Comparison of ENCODE assay signal across 8 cellular contexts in the genomic region with DNA sequence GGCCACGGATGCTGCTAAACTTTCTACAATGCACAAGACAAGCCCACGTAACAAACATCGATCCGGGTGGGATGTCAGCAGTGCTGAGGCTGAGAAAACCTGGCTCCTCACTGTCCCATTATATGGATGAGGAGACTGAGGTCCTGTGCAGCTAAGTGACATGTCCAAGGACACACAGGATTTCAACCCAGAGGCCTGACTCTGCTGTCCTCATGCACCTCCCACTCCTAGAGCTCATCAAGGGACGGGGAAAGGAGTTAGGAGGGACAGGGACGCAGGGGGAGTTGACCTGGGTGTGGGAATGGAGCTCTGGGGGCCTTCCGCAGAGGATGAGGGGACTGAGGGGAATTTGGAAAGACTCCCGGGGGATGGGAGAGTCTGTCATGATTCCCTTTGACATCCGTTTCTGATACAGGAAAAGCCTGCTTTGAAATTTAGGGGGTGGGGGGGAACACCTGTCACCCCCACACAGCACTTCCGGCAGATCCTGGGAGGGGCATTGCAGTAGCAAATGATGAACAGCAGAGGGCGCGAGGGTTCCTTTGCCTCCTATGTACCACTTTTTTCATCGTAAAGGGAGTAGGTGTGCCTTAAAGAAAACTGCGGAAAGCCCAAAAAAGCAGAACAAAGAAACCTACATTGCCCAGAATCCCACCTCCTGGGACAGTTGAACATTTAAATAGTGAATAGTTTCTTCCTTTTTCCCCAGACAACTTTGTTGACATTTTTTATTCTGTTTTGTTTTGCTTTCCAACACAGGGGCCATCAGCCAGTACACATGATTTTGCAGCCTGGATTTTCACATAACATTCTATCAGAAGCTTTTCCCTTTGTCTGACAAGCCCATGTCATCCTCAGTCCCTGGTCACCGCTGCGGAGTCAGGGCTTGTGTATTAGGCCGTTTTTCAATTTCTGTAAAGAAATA. TPM values are rescaled to one million over a fixed set of nuclear protein-coding genes. Genes with fewer than 3 reads are reported as not detected.
DNase-seq lines count a peak whose midpoint lies in the region; ATAC-seq and TF ChIP-seq lines count a peak whose summit lies in the region.

No MANE protein-coding gene starts in this region.

- peaks cover 5 to 10% (median 5%) of the 10 kb centered on the region in 3 donors for H3K27me3 Mint-ChIP-seq in CD14-positive monocyte (ENCODE audit: low read depth in 3 of 3)
- H3K27me3 Mint-ChIP-seq in natural killer cell (ENCODE audit: low read depth in 2 of 2), result peaks cover 3 to 5% of the 10 kb centered on the region in 2 donors

- no peak for DNase-seq in CD14-positive monocyte (ENCODE audit: low spot score)
- peak; percentile 63 for DNase-seq in HK-2 (ENCODE audit: unreplicated experiment)
- DNase-seq in NCI-H774 (lab: John Stamatoyannopoulos, UW), result peak; percentile 56
- DNase-seq in activated CD8-positive, alpha-beta memory T cell treated with anti-CD3 and anti-CD28 coated beads for 4 hours (ENCODE audit: low read depth in 2 of 2), result peak; percentile 14 to 21
- DNase-seq in epidermal melanocyte (ENCODE audit: insufficient read length, low spot score), result peak; percentile 72
- peak; percentile 27 for DNase-seq in natural killer cell
- peak; percentile 66 for DNase-seq in stomach

- no peak overlapping the region for H3K4me3 ChIP-seq in stomach

- no peak overlapping the region for H3K27ac Mint-ChIP-seq in CD14-positive monocyte
- H3K27ac Mint-ChIP-seq in natural killer cell, result no peak overlapping the region

- no peak overlapping the region for H3K27ac ChIP-seq in stomach

- 43 to 47% (median 45%) methylated on average over 17 of the region's 17 CpGs for WGBS in stomach, 5 donors

- no peaks in the 10 kb centered on the region for H3K36me3 ChIP-seq in stomach

- no peaks in the 10 kb centered on the region for H3K9me3 ChIP-seq in stomach

- peaks cover 0 to 18% (median 0%) of the 10 kb centered on the region in 3 donors for H3K27me3 ChIP-seq in stomach

- ATAC-seq in natural killer cell (peak; percentile 44 to 73 (median 53)), HG03460 (IDR thresholded peaks at IDR 0.05; ENCODE audit: unreplicated experiment) (no peak)

- H3K36me3 Mint-ChIP-seq in CD14-positive monocyte (no peaks in the 10 kb centered on the region), natural killer cell (no peaks in the 10 kb centered on the region)

- peaks cover 3% of the 10 kb centered on the region for H3K4me1 Mint-ChIP-seq in CD14-positive monocyte
- peaks cover 0 to 5% of the 10 kb centered on the region in 2 donors for H3K4me1 Mint-ChIP-seq in natural killer cell

- no peak for TF ChIP-seq EP300 in stomach (IDR thresholded peaks at IDR 0.05)

- H3K4me1 ChIP-seq in stomach, result peaks cover 0 to 6% (median 3%) of the 10 kb centered on the region in 4 donors

- no peak overlapping the region for H3K4me3 Mint-ChIP-seq in CD14-positive monocyte
- no peak overlapping the region for H3K4me3 Mint-ChIP-seq in natural killer cell

- no peak for TF ChIP-seq POLR2A in stomach (IDR thresholded peaks at IDR 0.05)

- intact Hi-C loops in CD14-positive monocyte (cut with micrococcal nuclease), result loop anchor here in 1 of 2 donors (2.0 to 10.0 kb wide), 2 partner anchors 391 to 417 kb away; no protein-coding TSS in a partner anchor
- intact Hi-C loops in natural killer cell (cut with micrococcal nuclease), result no loop called here
- intact Hi-C loops in stomach (cut with DNase I; ENCODE audit: low total_unique reads), result no loop called here

- H3K9me3 Mint-ChIP-seq in CD14-positive monocyte (no peaks in the 10 kb centered on the region), natural killer cell (no peaks in the 10 kb centered on the region)

- TF ChIP-seq CTCF in CD14-positive monocyte (IDR thresholded peaks at IDR 0.05) (peak; percentile 95), natural killer cell (IDR thresholded peaks at IDR 0.05) (peak; percentile 80), stomach (IDR thresholded peaks at IDR 0.05) (peak in 5 of 7 experiments; percentile 81 to 97 (median 92))

RNA-seq across cellular contexts. Expression of gene SLC2A10, which starts 48.6 kb away (rescaled TPM):
- polyA plus RNA-seq in CD14-positive monocyte (not detected), stomach (10 to 100 TPM in 2 of 3 donors, 1 to 10 TPM in 1; 8.5 to 13.3 (median 10.5) TPM)
- total RNA-seq in natural killer cell (1 to 10 TPM in 1 of 3 donors, under 1 TPM in 2; 0.26 to 2.2 (median 0.79) TPM), stomach (10 to 100 TPM; 13.4 to 66.1 (median 35.0) TPM)

Comparison
In these comparisons a context has a peak if more than half of its experiments do, and no peak if none do; other contexts are left out.
1. RNA of gene SLC2A10, which starts 48.6 kb away (total RNA-seq): 13.4 to 66.1 TPM in stomach; 0.26 to 2.2 TPM in natural killer cell; every median in the first group is over 4 times any median in the second.
2. Peak in every context shown above with its lines, with median percentiles within 50 percentile points of each other: CTCF ChIP-seq.